Comparison of ENCODE assay signal across 8 cellular contexts in genomic region chr3:169668081-169668956, GRCh38. TPM values are rescaled to one million over a fixed set of nuclear protein-coding genes. Genes with fewer than 3 reads are reported as not detected.
DNase-seq lines count a peak whose midpoint lies in the region; ATAC-seq, FAIRE-seq and TF ChIP-seq lines count a peak whose summit lies in the region.

No MANE protein-coding gene starts in this region.

- H3K4me3 ChIP-seq in A549 = peak overlapping the region; percentile 34
- H3K4me3 ChIP-seq in HepG2 (replicated peaks in 1 of 3; ENCODE audit: insufficient read depth in 1 of 3, low read depth in 2 of 3, low read length in 3 of 3) = peak overlapping the region; percentile 10 to 58 (median 22); a peak in 3 of 6 replicates
- H3K4me3 ChIP-seq in thymus (ENCODE audit: low read length) = peak overlapping the region; percentile 25

- intact Hi-C loops in HepG2 (cut with micrococcal nuclease; ENCODE audit: unreplicated experiment) = loop anchor here (1.0 to 5.0 kb wide), 3 partner anchors 519 to 626 kb away; no protein-coding TSS in a partner anchor

- H3K9me3 ChIP-seq in A549 (no peaks in the 10 kb centered on the region), HepG2 (ENCODE audit: low read length) (peaks cover under 1% of the 10 kb centered on the region; the same call in 1 of the 2 replicates), thymus (ENCODE audit: control insufficient read depth) (no peaks in the 10 kb centered on the region)

- TF ChIP-seq CTCF in A549 (IDR thresholded peaks at IDR 0.05) (no peak), GM13977 (IDR thresholded peaks at IDR 0.05; ENCODE audit: extremely low read depth, insufficient read depth, missing control alignments) (no peak), HepG2 (CRISPR knock-in tag; IDR thresholded peaks at IDR 0.05) (no peak)

- no peaks in the 10 kb centered on the region for H4K20me1 ChIP-seq in HepG2 (ENCODE audit: insufficient read depth, low read length)

- WGBS in A549 (ENCODE audit: missing lambda C conversion rate) = 10% methylated on average over 45 of the region's 58 CpGs
- 17% methylated on average over 24 of the region's 58 CpGs for WGBS in HepG2 (ENCODE audit: low lambda C conversion rate)
- 1% methylated on average over 58 of the region's 58 CpGs for WGBS in thymus

- no peak for TF ChIP-seq RAD21 in A549 (conservative IDR thresholded peaks at IDR 0.05 in 1 of 2, IDR thresholded peaks at IDR 0.05 in 1 of 2)
- no peak for TF ChIP-seq RAD21 in HepG2 (CRISPR knock-in tag; IDR thresholded peaks at IDR 0.05)

- CTCF ChIA-PET in A549 (lab: Yijun Ruan, JAX) = interaction anchor here (0.7 to 4.4 kb wide), 26 partner anchors 7 to 797 kb away, joined by 3 to 30 read pairs (median 4); no protein-coding TSS in a partner anchor
- CTCF ChIA-PET in HepG2 (lab: Yijun Ruan, JAX; ENCODE audit: low intra/inter-chr PET ratio, low total read pairs) = interaction anchor here (0.7 to 0.9 kb wide), 2 partner anchors 519 to 627 kb away, joined by 3 to 5 read pairs; no protein-coding TSS in a partner anchor

- POLR2A ChIA-PET in A549 (lab: Yijun Ruan, JAX) = interaction anchor here (1.1 kb wide), 1 partner anchor 97 kb away, joined by 3 read pairs; the partner anchor contains the start of gene TERC
- POLR2A ChIA-PET in HepG2 (lab: Yijun Ruan, JAX) = no interaction called here

- BruUV-seq in HepG2 (replicated peaks; lab: Mats Ljungman, UMichigan) = no TSS peak

- no peaks in the 10 kb centered on the region for H3K79me2 ChIP-seq in HepG2 (ENCODE audit: insufficient read depth, low read length)

- H3K4me2 ChIP-seq in A549 (peak overlapping the region; percentile 87), HepG2 (ENCODE audit: low read depth, low read length) (peak overlapping the region; percentile 71)

- ATAC-seq in A549 (peak; percentile 54 to 64; a peak in 4 of 6 replicates), HepG2 (peak; percentile 58), GM21423 (IDR thresholded peaks at IDR 0.05; ENCODE audit: unreplicated experiment) (no peak)

- H3K4me1 ChIP-seq in A549 = peaks cover 18% of the 10 kb centered on the region
- H3K4me1 ChIP-seq in HepG2 (ENCODE audit: insufficient read depth, low read length) = peaks cover 22% of the 10 kb centered on the region
- H3K4me1 ChIP-seq in thymus (ENCODE audit: control insufficient read depth, insufficient read depth, low read length) = peaks cover 4% of the 10 kb centered on the region

- no peak overlapping the region for H3K27ac ChIP-seq in A549
- H3K27ac ChIP-seq in HepG2 (ENCODE audit: extremely low read length, insufficient read depth, low read length) = no peak overlapping the region
- no peak overlapping the region for H3K27ac ChIP-seq in thymus (ENCODE audit: low read depth)

- DNase-seq in A549 (ENCODE audit: low read depth in 1 of 2, low spot score in 1 of 2) = peak in 1 of 2 experiments; percentile 18
- DNase-seq in GM13977 (ENCODE audit: low spot score) = peak; percentile 47
- peak; percentile 35 for DNase-seq in NCI-H2171 treated with DMSO at 0.1 percent for 48 hours (lab: John Stamatoyannopoulos, UW)
- DNase-seq in T47D (ENCODE audit: low read depth in 1 of 2, low spot score in 1 of 2) = peak; percentile 72 to 86
- no peak for DNase-seq in HepG2 (ENCODE audit: low spot score)
- no peak for DNase-seq in NCI-H446 (lab: John Stamatoyannopoulos, UW)

- TF ChIP-seq EP300 in A549 (IDR thresholded peaks at IDR 0.05) = no peak
- TF ChIP-seq EP300 in HepG2 (IDR thresholded peaks at IDR 0.05; ENCODE audit: low read depth in 2 of 2, low read length in 2 of 2) = no peak
- TF ChIP-seq EP300 in HepG2 (CRISPR knock-in tag; IDR thresholded peaks at IDR 0.05; ENCODE audit: borderline replicate concordance) = no peak

- TF ChIP-seq POLR2A in A549 (IDR thresholded peaks at IDR 0.05; ENCODE audit: low read length) = no peak
- no peak for TF ChIP-seq POLR2A in HepG2 (IDR thresholded peaks at IDR 0.05; ENCODE audit: insufficient read depth in 1 of 2, low read depth in 2 of 2, low read length in 2 of 2)

- H3K27me3 ChIP-seq in HepG2 (ENCODE audit: control insufficient read depth in 1 of 2, insufficient read depth in 2 of 2, low read length in 2 of 2) (peaks cover 8 to 65% of the 10 kb centered on the region in 2 experiments), thymus (ENCODE audit: control insufficient read depth, insufficient read depth) (peaks cover 66% of the 10 kb centered on the region)

- H3K36me3 ChIP-seq in HepG2 (replicated peaks in 1 of 2; ENCODE audit: control insufficient read depth in 1 of 2, insufficient read depth in 2 of 2, low read length in 2 of 2) (no peaks in the 10 kb centered on the region), thymus (ENCODE audit: control insufficient read depth, insufficient read depth) (no peaks in the 10 kb centered on the region)

- no peak overlapping the region for H3K9ac ChIP-seq in HepG2 (ENCODE audit: insufficient read depth, low read depth, low read length)

- in situ Hi-C loops in GM13977 (cut with MboI; ENCODE audit: low pct_unique_long_range_greater_than_20kb, low sequenced_read_pairs, unreplicated experiment) (loop anchor here (10.0 kb wide), 1 partner anchor 534 kb away; no protein-coding TSS in a partner anchor), T47D (cut with HindIII; ENCODE audit: low pct_unique_long_range_greater_than_20kb, low sequenced_read_pairs) (no loop called here), HepG2 (cut with HindIII; ENCODE audit: extremely low pct_ligation_motif_present, low pct_unique_long_range_greater_than_20kb) (loop anchor here (10.0 kb wide), 1 partner anchor 804 kb away; no protein-coding TSS in a partner anchor)

- no peak overlapping the region for H2AFZ ChIP-seq in HepG2 (ENCODE audit: low read length)

- FAIRE-seq in A549 (lab: Jason Lieb, UNC) (no peak), HepG2 (lab: Jason Lieb, UNC) (no peak)

TF ChIP-seq in A549, 52 proteins besides CTCF, POLR2A, EP300 and RAD21 (continues in another document):
- TF ChIP-seq ATOH8 (CRISPR knock-in tag; IDR thresholded peaks at IDR 0.05; ENCODE audit: low read depth) (no peak), JUN (IDR thresholded peaks at IDR 0.05) (no peak), POLR2AphosphoS2 (conservative IDR thresholded peaks at IDR 0.05; ENCODE audit: low read length) (no peak), HDAC2 (IDR thresholded peaks at IDR 0.05) (no peak), MYC (IDR thresholded peaks at IDR 0.05; ENCODE audit: borderline replicate concordance, low read length) (no peak), ZNF302 (CRISPR knock-in tag; IDR thresholded peaks at IDR 0.05) (no peak)

TF ChIP-seq in HepG2, 621 proteins besides CTCF, POLR2A, EP300 and RAD21 (continues in another document):
- 0 out of 2 replicates have a peak, but pooled peaks have one; percentile 50 for TF ChIP-seq ZNF546 (CRISPR knock-in tag; conservative IDR thresholded peaks at IDR 0.05)
- no peak for TF ChIP-seq ZNF777 (CRISPR knock-in tag; IDR thresholded peaks at IDR 0.05)
- no peak for TF ChIP-seq ZNF343 (CRISPR knock-in tag; IDR thresholded peaks at IDR 0.05)
- TF ChIP-seq MYPOP (CRISPR knock-in tag; IDR thresholded peaks at IDR 0.05) = peak; percentile 60; the same call in 1 of the 2 replicates
- TF ChIP-seq MEF2D (CRISPR knock-in tag; IDR thresholded peaks at IDR 0.05) = no peak

RNA-seq across cellular contexts. Expression of gene MECOM, which starts 4.8 kb away (rescaled TPM):
- polyA plus RNA-seq in A549 (2011; rRNA removed) (0.24 and 0.27 TPM in 2 replicates), A549 (2017; fragmentation: RNase III; extraction: RNeasy Plus Mini Kit Qiagen cat#74134 plus additional on column Dnase treatment) (not detected in 3 replicates), HepG2 (2011; rRNA removed) (0.04 and 0.29 TPM in 2 replicates), thymus (3.5 TPM)
- under 0.01 TPM in 1 of 2 replicates, not detected in the other for polyA plus RNA-seq in A549 (2012; cell fraction: cytosol; rRNA removed)
- polyA plus RNA-seq in A549 (2012; cell fraction: nucleus; rRNA removed) = 0.01 TPM in 1 of 2 replicates, not detected in the other
- polyA minus RNA-seq in A549 (2011; rRNA and poly(A)+ RNA removed) = 0.33 and 0.44 TPM in 2 replicates
- total RNA-seq in HepG2 (2016; rRNA removed; fragmentation: Illumina TruSeq; extraction: Trizol) = 0.17 and 0.18 TPM in 2 replicates
- 0.09 TPM in 1 of 2 replicates, not detected in the other for total RNA-seq in HepG2 (2016; cell fraction: cytosol; rRNA removed; fragmentation: Illumina TruSeq; extraction: Trizol; ENCODE audit: low read depth)
- total RNA-seq in HepG2 (2016; cell fraction: insoluble cytoplasmic fraction; rRNA removed; fragmentation: Illumina TruSeq; extraction: Trizol) = 0.10 and 0.15 TPM in 2 replicates
- 0.06 and 0.07 TPM in 2 replicates for total RNA-seq in HepG2 (2016; cell fraction: membrane; rRNA removed; fragmentation: Illumina TruSeq; extraction: Trizol)
- total RNA-seq in HepG2 (2016; cell fraction: nucleus; rRNA removed; fragmentation: Illumina TruSeq; extraction: Trizol) = 0.31 and 0.41 TPM in 2 replicates
- 0.03 and 0.08 TPM in 2 replicates for polyA plus RNA-seq in HepG2 (2011; cell fraction: cytosol; rRNA removed)
- 0.05 and 0.10 TPM in 2 replicates for polyA plus RNA-seq in HepG2 (2011; cell fraction: nucleus; rRNA removed)
- polyA plus RNA-seq in HepG2 (2012) = 0.05 TPM in 1 of 2 replicates, not detected in the other
- polyA plus RNA-seq in HepG2 (2016; cell fraction: cytosol; fragmentation: Illumina TruSeq; extraction: Trizol; ENCODE audit: low read depth) = not detected in 2 replicates
- 0.08 and 0.10 TPM in 2 replicates for polyA plus RNA-seq in HepG2 (2016; cell fraction: insoluble cytoplasmic fraction; fragmentation: Illumina TruSeq; extraction: Trizol; ENCODE audit: low read depth)
- polyA plus RNA-seq in HepG2 (2016; cell fraction: membrane; fragmentation: Illumina TruSeq; extraction: Trizol; ENCODE audit: low read depth) = 0.03 TPM in 1 of 2 replicates, not detected in the other
- polyA plus RNA-seq in HepG2 (2016; cell fraction: nucleus; fragmentation: Illumina TruSeq; extraction: Trizol; ENCODE audit: insufficient read depth, low read depth) = 0.20 and 0.21 TPM in 2 replicates
- 37.6 TPM in 1 of 2 replicates, not detected in the other for polyA minus RNA-seq in HepG2 (2011; rRNA and poly(A)+ RNA removed; ENCODE audit: low replicate concordance)
- 0.35 TPM in 1 of 2 replicates, not detected in the other for polyA minus RNA-seq in HepG2 (2011; cell fraction: cytosol; rRNA and poly(A)+ RNA removed)
- 0.62 and 0.77 TPM in 2 replicates for polyA minus RNA-seq in HepG2 (2011; cell fraction: nucleus; rRNA and poly(A)+ RNA removed)

Comparison
In these comparisons a context has a peak if more than half of its experiments do, and no peak if none do; other contexts are left out.
1. DNase-seq: peak in GM13977 (single experiment), NCI-H2171 treated with DMSO at 0.1 percent for 48 hours (single experiment) and T47D (2 of 2); none in HepG2 (single experiment) and NCI-H446 (0 of 2).
2. Of the 38 proteins assayed by ChIP-seq in both HepG2 and A549: peak only in HepG2: MAX; only in A549: none; in both: none; in neither: 37.
3. Peak in every context shown above with its lines, with median percentiles within 50 percentile points of each other: H3K4me3 ChIP-seq.